Comparison of ENCODE assay signal across 8 cellular contexts in genomic region chr1:156081174-156082110, GRCh38. TPM values are rescaled to one million over a fixed set of nuclear protein-coding genes. Genes with fewer than 3 reads are reported as not detected.
DNase-seq lines count a peak whose midpoint lies in the region; ATAC-seq and TF ChIP-seq lines count a peak whose summit lies in the region.

No MANE protein-coding gene starts in this region.

- intact Hi-C loops in tibial artery (cut with DNase I; ENCODE audit: low total_unique reads): no loop called here

- H3K36me3 Mint-ChIP-seq in activated CD4-positive, alpha-beta T cell treated with anti-CD3 and anti-CD28 coated beads, Interleukin-2, amount 10 ng/mL, durations not matched to agents 7 days and 5 days (ENCODE audit: low read depth): no peaks in the 10 kb centered on the region

- DNase-seq in activated CD4-positive, alpha-beta T cell treated with anti-CD3 and anti-CD28 coated beads, Interleukin-2, amount 10 ng/mL, durations not matched to agents 7 days and 5 days: no peak
- no peak for DNase-seq in activated CD4-positive, alpha-beta T cell treated with anti-CD3 and anti-CD28 coated beads for 48 hours
- DNase-seq in tibial artery (no peak), AG08395 (ENCODE audit: low spot score) (no peak), activated gamma-delta T cell treated with Interleukin-2 at 50 U/mL for 16 hours (no peak)

- H3K27me3 Mint-ChIP-seq in activated CD4-positive, alpha-beta T cell treated with anti-CD3 and anti-CD28 coated beads, Interleukin-2, amount 10 ng/mL, durations not matched to agents 7 days and 5 days: peaks cover 63% of the 10 kb centered on the region

- no peaks in the 10 kb centered on the region for H3K27me3 ChIP-seq in iPS-18a (ENCODE audit: control insufficient read depth, insufficient read depth, low read length)
- H3K27me3 ChIP-seq in tibial artery: peaks cover 0 to 22% of the 10 kb centered on the region in 2 donors

- H3K4me3 Mint-ChIP-seq in activated CD4-positive, alpha-beta T cell treated with anti-CD3 and anti-CD28 coated beads, Interleukin-2, amount 10 ng/mL, durations not matched to agents 7 days and 5 days: peak overlapping the region; percentile 75

- H3K4me1 ChIP-seq in iPS-18a (ENCODE audit: control insufficient read depth, low read depth, low read length): peaks cover 57% of the 10 kb centered on the region
- peaks cover 0 to 23% (median 14%) of the 10 kb centered on the region in 4 donors for H3K4me1 ChIP-seq in tibial artery

- POLR2A ChIA-PET in activated CD4-positive, alpha-beta T cell treated with anti-CD3 and anti-CD28 coated beads, Interleukin-2, amount 10 ng/mL, durations not matched to agents 7 days and 5 days (lab: Charles Lee): no interaction called here

- no peak overlapping the region for H3K27ac Mint-ChIP-seq in activated CD4-positive, alpha-beta T cell treated with anti-CD3 and anti-CD28 coated beads, Interleukin-2, amount 10 ng/mL, durations not matched to agents 7 days and 5 days

- H3K9me3 ChIP-seq in iPS-18a (ENCODE audit: control insufficient read depth, low read depth, low read length) (no peaks in the 10 kb centered on the region), tibial artery (no peaks in the 10 kb centered on the region)

- CTCF ChIA-PET in activated CD4-positive, alpha-beta T cell treated with anti-CD3 and anti-CD28 coated beads, Interleukin-2, amount 10 ng/mL, durations not matched to agents 7 days and 5 days (lab: Charles Lee): no interaction called here

- ATAC-seq in GM19467 (IDR thresholded peaks at IDR 0.05; ENCODE audit: unreplicated experiment): no peak

- H3K4me3 ChIP-seq in iPS-18a (ENCODE audit: low read length) (peak overlapping the region; percentile 95), tibial artery (peak overlapping the region; percentile 74 to 79)

- H3K36me3 ChIP-seq in iPS-18a (ENCODE audit: control insufficient read depth, low read depth, low read length) (peaks cover 12% of the 10 kb centered on the region), tibial artery (no peaks in the 10 kb centered on the region)

- H3K9ac ChIP-seq in iPS-18a (ENCODE audit: low read length): peak overlapping the region; percentile 98

- peak overlapping the region; percentile 66; the same call in 1 of the 2 replicates for H3K27ac ChIP-seq in VCaP
- peak overlapping the region; percentile 80 for H3K27ac ChIP-seq in iPS-18a (ENCODE audit: low read length)
- H3K27ac ChIP-seq in tibial artery: no peak overlapping the region

- TF ChIP-seq CTCF in VCaP (conservative IDR thresholded peaks at IDR 0.05) (no peak), tibial artery (IDR thresholded peaks at IDR 0.05) (no peak)

- peaks cover 4% of the 10 kb centered on the region for H3K4me1 Mint-ChIP-seq in activated CD4-positive, alpha-beta T cell treated with anti-CD3 and anti-CD28 coated beads, Interleukin-2, amount 10 ng/mL, durations not matched to agents 7 days and 5 days

- no peaks in the 10 kb centered on the region for H3K9me3 Mint-ChIP-seq in activated CD4-positive, alpha-beta T cell treated with anti-CD3 and anti-CD28 coated beads, Interleukin-2, amount 10 ng/mL, durations not matched to agents 7 days and 5 days

RNA-seq across cellular contexts. Expression of gene MEX3A, which starts 0.8 kb away (rescaled TPM):
- total RNA-seq in activated CD4-positive, alpha-beta T cell treated with anti-CD3 and anti-CD28 coated beads, Interleukin-2, amount 10 ng/mL, durations not matched to agents 7 days and 5 days: under 1 TPM; 0.02 to 0.05 TPM

RNA-seq across cellular contexts. Expression of gene RAB25, which starts 20.5 kb away (rescaled TPM):
- total RNA-seq in activated CD4-positive, alpha-beta T cell treated with anti-CD3 and anti-CD28 coated beads, Interleukin-2, amount 10 ng/mL, durations not matched to agents 7 days and 5 days: under 1 TPM in 1 of 2 experiments, not detected in 1; 0.50 TPM

RNA-seq across cellular contexts. Expression of gene LAMTOR2, which starts 26.9 kb away (rescaled TPM):
- 10 to 100 TPM; 41.3 to 61.0 TPM for total RNA-seq in activated CD4-positive, alpha-beta T cell treated with anti-CD3 and anti-CD28 coated beads, Interleukin-2, amount 10 ng/mL, durations not matched to agents 7 days and 5 days

RNA-seq across cellular contexts. Expression of gene UBQLN4, which starts 27.8 kb away (rescaled TPM):
- 10 to 100 TPM; 30.8 to 34.0 TPM for total RNA-seq in activated CD4-positive, alpha-beta T cell treated with anti-CD3 and anti-CD28 coated beads, Interleukin-2, amount 10 ng/mL, durations not matched to agents 7 days and 5 days

RNA-seq across cellular contexts. Expression of gene LMNA, which starts 33.1 kb away (rescaled TPM):
- 10 to 100 TPM; 38.3 to 43.5 TPM for total RNA-seq in activated CD4-positive, alpha-beta T cell treated with anti-CD3 and anti-CD28 coated beads, Interleukin-2, amount 10 ng/mL, durations not matched to agents 7 days and 5 days

Comparison
In these comparisons a context has a peak if more than half of its experiments do, and no peak if none do; other contexts are left out.
1. H3K27ac ChIP-seq: peak in VCaP (single experiment) and iPS-18a (single experiment); none in tibial artery (0 of 2).